1 cellular context compared by ENCODE assay signal in the genomic region with DNA sequence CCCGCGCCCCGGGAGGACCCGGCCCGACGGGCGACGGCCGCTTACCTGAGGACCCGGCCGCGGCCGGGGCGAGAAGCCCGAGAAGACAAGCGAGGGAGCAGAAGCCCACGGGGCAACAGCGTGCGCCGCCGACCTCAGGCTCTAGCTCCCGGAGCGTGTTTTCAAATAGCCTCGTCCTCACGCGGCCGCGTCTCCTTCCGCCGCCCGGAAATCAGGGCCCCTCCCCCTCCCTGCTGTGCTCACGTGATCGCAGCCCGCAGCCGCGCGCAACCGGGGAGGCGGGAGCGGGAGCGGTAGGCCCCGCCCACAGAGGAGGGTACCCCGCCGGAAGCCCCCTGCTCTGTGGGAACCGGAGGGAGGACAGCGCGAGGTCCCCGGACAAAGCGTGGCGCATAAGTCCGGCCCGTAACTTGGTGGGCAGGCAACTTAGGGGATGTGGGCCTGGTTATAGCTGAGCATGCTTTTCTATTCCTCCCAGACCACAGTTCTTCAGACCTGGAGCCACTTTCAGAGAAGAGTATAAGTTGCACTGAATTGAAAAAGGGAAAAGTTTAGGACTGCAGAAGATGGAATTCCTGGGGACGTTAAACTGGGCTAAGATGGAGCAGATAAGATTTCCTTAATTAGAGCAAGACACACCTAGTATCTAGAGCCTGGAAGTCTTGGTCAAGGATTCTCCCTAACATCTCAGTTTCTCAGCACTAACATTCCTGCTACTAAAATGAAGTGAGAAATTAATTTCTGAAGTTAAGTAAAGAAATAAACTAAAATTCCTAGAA.
TF ChIP-seq lines count a peak whose summit lies in the region.

Gene TEX10, minus strand, starts transcription at position 216 of the 779 bp plus-strand sequence. CDS start 3,579 bp downstream, outside the sequence.

TF ChIP-seq in GM12878, 131 proteins besides CTCF, POLR2A, EP300 and RAD21 (continued from another document):
- no peak for TF ChIP-seq REST (IDR thresholded peaks at IDR 0.05; ENCODE audit: low read depth, low read length)
- TF ChIP-seq SP1 (IDR thresholded peaks at IDR 0.05; ENCODE audit: low read depth, low read length): peak; percentile 60
- 0 out of 2 replicates have a peak, but pooled peaks have one; percentile 15 for TF ChIP-seq MEF2A (IDR thresholded peaks at IDR 0.05; ENCODE audit: insufficient read depth, low read depth, low read length)
- TF ChIP-seq RELB (IDR thresholded peaks at IDR 0.05; ENCODE audit: low read depth): peak; percentile 38
- no peak for TF ChIP-seq PKNOX1 (IDR thresholded peaks at IDR 0.05)
- TF ChIP-seq BMI1 (IDR thresholded peaks at IDR 0.05; ENCODE audit: borderline replicate concordance): no peak
- TF ChIP-seq, protein P1, sequence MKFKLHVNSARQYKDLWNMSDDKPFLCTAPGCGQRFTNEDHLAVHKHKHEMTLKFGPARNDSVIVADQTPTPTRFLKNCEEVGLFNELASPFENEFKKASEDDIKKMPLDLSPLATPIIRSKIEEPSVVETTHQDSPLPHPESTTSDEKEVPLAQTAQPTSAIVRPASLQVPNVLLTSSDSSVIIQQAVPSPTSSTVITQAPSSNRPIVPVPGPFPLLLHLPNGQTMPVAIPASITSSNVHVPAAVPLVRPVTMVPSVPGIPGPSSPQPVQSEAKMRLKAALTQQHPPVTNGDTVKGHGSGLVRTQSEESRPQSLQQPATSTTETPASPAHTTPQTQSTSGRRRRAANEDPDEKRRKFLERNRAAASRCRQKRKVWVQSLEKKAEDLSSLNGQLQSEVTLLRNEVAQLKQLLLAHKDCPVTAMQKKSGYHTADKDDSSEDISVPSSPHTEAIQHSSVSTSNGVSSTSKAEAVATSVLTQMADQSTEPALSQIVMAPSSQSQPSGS (IDR thresholded peaks at IDR 0.05; ENCODE audit: low read length): no peak
- peak; percentile 80 for TF ChIP-seq POLR2AphosphoS5 (IDR thresholded peaks at IDR 0.05; ENCODE audit: low read length)
- peak; percentile 64 for TF ChIP-seq CBFB (IDR thresholded peaks at IDR 0.05; ENCODE audit: low read depth)
- no peak for TF ChIP-seq MYB (IDR thresholded peaks at IDR 0.05; ENCODE audit: borderline replicate concordance, low read depth, low read length)
- peak; percentile 68 for TF ChIP-seq MEF2B (IDR thresholded peaks at IDR 0.05; ENCODE audit: partially characterized antibody, poor library complexity, severe bottlenecking)
- no peak for TF ChIP-seq IRF4 (IDR thresholded peaks at IDR 0.05; ENCODE audit: low read depth, low read length)
- no peak for TF ChIP-seq RCOR1 (conservative IDR thresholded peaks at IDR 0.05; ENCODE audit: low read depth, low read length)
